In the genomic region with DNA sequence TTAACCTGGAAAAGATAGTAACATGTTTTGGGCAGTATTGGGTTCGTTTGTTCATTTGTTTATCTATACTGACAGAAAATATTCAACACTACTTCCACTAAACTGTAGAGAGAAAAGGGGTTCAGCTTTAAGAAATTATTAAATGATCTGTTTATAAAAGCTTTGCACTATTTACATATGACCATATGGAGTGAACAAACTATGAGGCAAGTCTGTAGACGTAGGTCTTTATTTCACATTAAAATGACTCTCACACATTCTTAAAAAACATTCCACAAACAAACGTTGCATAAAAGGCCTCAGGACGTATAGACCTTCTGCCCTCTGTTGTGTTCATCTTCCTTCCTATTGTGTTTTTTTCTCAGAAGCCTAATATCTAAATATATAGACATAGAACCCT, we compare ENCODE assay signal across 15 cellular contexts.
DNase-seq lines count a peak whose midpoint lies in the region; ATAC-seq and TF ChIP-seq lines count a peak whose summit lies in the region.
"Had no signal": no experiment of that assay in that cellular context is flagged by ENCODE, and none has a peak within 500 bp of the region (broad histone marks: within the 10 kb centered on the region; RNA-seq: fewer than 3 reads in every experiment).

No MANE protein-coding gene starts in this region.

- no peak overlapping the region for H3K4me3 Mint-ChIP-seq in activated naive CD4-positive, alpha-beta T cell treated with anti-CD3 and anti-CD28 coated beads, Interleukin-2, amount 50 U/mL, for 24 hours
- H3K4me3 Mint-ChIP-seq in natural killer cell, result no peak overlapping the region
- H3K4me3 Mint-ChIP-seq in stimulated activated effector memory CD8-positive, alpha-beta T cell treated with anti-CD3 and anti-CD28 coated beads, Interleukin-12 subunit alpha, Interleukin-12 subunit beta, amount 100 ng/mL, for 72 hours, result no peak overlapping the region
- H3K4me3 Mint-ChIP-seq: B cell; CD4-positive, alpha-beta T cell; CD8-positive, alpha-beta T cell had no signal

- intact Hi-C loops in natural killer cell (cut with micrococcal nuclease), result no loop called here

- DNase-seq in activated naive CD4-positive, alpha-beta T cell treated with anti-CD3 and anti-CD28 coated beads, Interleukin-2, amount 50 U/mL, for 16 hours, result no peak
- DNase-seq in natural killer cell (no peak), HEK293T (ENCODE audit: extremely low spot score) (no peak)
- DNase-seq in stimulated activated effector memory CD8-positive, alpha-beta T cell treated with anti-CD3 and anti-CD28 coated beads, Interleukin-12 subunit alpha, Interleukin-12 subunit beta, amount 100 ng/mL, for 72 hours (ENCODE audit: low spot score in 2 of 2), result no peak
- no peak for DNase-seq in activated CD4-positive, alpha-beta T cell treated with anti-CD3 and anti-CD28 coated beads for 1 hour
- DNase-seq: AML-193; Caco-2; Calu3; CD4-positive, alpha-beta T cell; CD8-positive, alpha-beta T cell; DMS79 treated with DMSO at 0.1 percent for 48 hours; GF-D8 had no signal

- POLR2A ChIA-PET in HEK293T (lab: Yijun Ruan, JAX), result no interaction called here

- H3K9me3 Mint-ChIP-seq in activated naive CD4-positive, alpha-beta T cell treated with anti-CD3 and anti-CD28 coated beads, Interleukin-2, amount 50 U/mL, for 24 hours, result no peaks in the 10 kb centered on the region
- H3K9me3 Mint-ChIP-seq in natural killer cell, result no peaks in the 10 kb centered on the region
- no peaks in the 10 kb centered on the region for H3K9me3 Mint-ChIP-seq in stimulated activated effector memory CD8-positive, alpha-beta T cell treated with anti-CD3 and anti-CD28 coated beads, Interleukin-12 subunit alpha, Interleukin-12 subunit beta, amount 100 ng/mL, for 72 hours
- H3K9me3 Mint-ChIP-seq: CD4-positive, alpha-beta T cell; CD8-positive, alpha-beta T cell had no signal

- H3K4me1 Mint-ChIP-seq in activated naive CD4-positive, alpha-beta T cell treated with anti-CD3 and anti-CD28 coated beads, Interleukin-2, amount 50 U/mL, for 24 hours, result no peaks in the 10 kb centered on the region
- H3K4me1 Mint-ChIP-seq in natural killer cell, result peaks cover 5 to 19% of the 10 kb centered on the region in 2 donors
- H3K4me1 Mint-ChIP-seq in stimulated activated effector memory CD8-positive, alpha-beta T cell treated with anti-CD3 and anti-CD28 coated beads, Interleukin-12 subunit alpha, Interleukin-12 subunit beta, amount 100 ng/mL, for 72 hours, result peaks cover 7% of the 10 kb centered on the region
- H3K4me1 Mint-ChIP-seq: B cell had no signal

- H3K36me3 Mint-ChIP-seq in activated naive CD4-positive, alpha-beta T cell treated with anti-CD3 and anti-CD28 coated beads, Interleukin-2, amount 50 U/mL, for 24 hours, result peaks cover 8% of the 10 kb centered on the region
- H3K36me3 Mint-ChIP-seq in natural killer cell, result peaks cover 22% of the 10 kb centered on the region
- peaks cover 42% of the 10 kb centered on the region for H3K36me3 Mint-ChIP-seq in stimulated activated effector memory CD8-positive, alpha-beta T cell treated with anti-CD3 and anti-CD28 coated beads, Interleukin-12 subunit alpha, Interleukin-12 subunit beta, amount 100 ng/mL, for 72 hours

- no peak for TF ChIP-seq CTCF in natural killer cell (IDR thresholded peaks at IDR 0.05)

- H3K27me3 Mint-ChIP-seq in activated naive CD4-positive, alpha-beta T cell treated with anti-CD3 and anti-CD28 coated beads, Interleukin-2, amount 50 U/mL, for 24 hours, result no peaks in the 10 kb centered on the region
- no peaks in the 10 kb centered on the region for H3K27me3 Mint-ChIP-seq in natural killer cell (ENCODE audit: low read depth in 2 of 2)
- H3K27me3 Mint-ChIP-seq: B cell; CD4-positive, alpha-beta T cell had no signal

- no peak for ATAC-seq in natural killer cell
- no peak for ATAC-seq in stimulated activated effector memory CD8-positive, alpha-beta T cell treated with anti-CD3 and anti-CD28 coated beads, Interleukin-12 subunit alpha, Interleukin-12 subunit beta, amount 100 ng/mL, for 72 hours
- ATAC-seq: A549; CD8-positive, alpha-beta T cell had no signal

- CTCF ChIA-PET in HEK293T (lab: Yijun Ruan, JAX), result no interaction called here

- H3K27ac Mint-ChIP-seq in activated naive CD4-positive, alpha-beta T cell treated with anti-CD3 and anti-CD28 coated beads, Interleukin-2, amount 50 U/mL, for 24 hours, result peak overlapping the region; percentile 27
- peak overlapping the region; percentile 32 to 45 for H3K27ac Mint-ChIP-seq in natural killer cell
- peak overlapping the region; percentile 10 for H3K27ac Mint-ChIP-seq in stimulated activated effector memory CD8-positive, alpha-beta T cell treated with anti-CD3 and anti-CD28 coated beads, Interleukin-12 subunit alpha, Interleukin-12 subunit beta, amount 100 ng/mL, for 72 hours
- H3K27ac Mint-ChIP-seq: B cell; CD4-positive, alpha-beta T cell; CD8-positive, alpha-beta T cell had no signal

TF ChIP-seq in HEK293T, 16 proteins besides CTCF, POLR2A, EP300 and RAD21:
- TF ChIP-seq SP1 (IDR thresholded peaks at IDR 0.05), result no peak
- TF ChIP-seq FOXA1 (IDR thresholded peaks at IDR 0.05), result no peak
